In the genomic region with DNA sequence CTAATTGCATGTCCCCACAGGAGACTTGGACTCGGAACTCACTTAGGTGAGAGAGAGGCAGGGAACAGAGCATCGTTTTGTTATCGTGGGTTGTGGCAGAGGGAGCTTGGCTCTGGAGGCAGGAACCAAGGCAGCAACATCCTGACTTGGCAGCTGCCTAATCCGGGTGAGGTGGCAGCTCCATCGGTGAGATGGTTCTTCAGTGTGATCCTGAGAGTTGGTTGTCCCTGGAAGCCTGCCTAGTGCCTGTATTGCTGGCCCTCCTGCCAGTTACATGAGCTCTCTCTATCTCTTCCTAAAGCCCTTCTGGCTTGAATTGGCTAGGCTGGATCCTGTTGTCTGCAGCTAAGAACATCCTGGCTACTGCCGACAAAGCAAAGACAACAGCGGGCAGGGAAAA, we compare ENCODE assay signal across 14 cellular contexts. TPM values are rescaled to one million over a fixed set of nuclear protein-coding genes. Genes with fewer than 3 reads are reported as not detected.
DNase-seq lines count a peak whose midpoint lies in the region; ATAC-seq and TF ChIP-seq lines count a peak whose summit lies in the region.
"Had no signal": no experiment of that assay in that cellular context is flagged by ENCODE, and none has a peak within 500 bp of the region (broad histone marks: within the 10 kb centered on the region; RNA-seq: fewer than 3 reads in every experiment).

No MANE protein-coding gene starts in this region.

- no peak for TF ChIP-seq EP300 in esophagus muscularis mucosa (IDR thresholded peaks at IDR 0.05)

- no peaks in the 10 kb centered on the region for H3K9me3 ChIP-seq in RWPE2 (ENCODE audit: severe bottlenecking)
- no peaks in the 10 kb centered on the region for H3K9me3 ChIP-seq in esophagus muscularis mucosa

- H3K4me3 Mint-ChIP-seq in activated T-cell treated with anti-CD3 and anti-CD28 coated beads, Interleukin-2, amount 50 U/mL, for 72 hours: no peak overlapping the region
- H3K4me3 Mint-ChIP-seq: activated T-cell treated with anti-CD3 and anti-CD28 coated beads, Interleukin-2, amount 50 U/mL, for 24 hours; WTC11 had no signal

- 81% methylated on average over 5 of the region's 7 CpGs for WGBS in esophagus muscularis mucosa

- TF ChIP-seq CTCF in RWPE2 (IDR thresholded peaks at IDR 0.05; ENCODE audit: poor library complexity, severe bottlenecking) (no peak), esophagus muscularis mucosa (IDR thresholded peaks at IDR 0.05) (no peak)

- ATAC-seq in RWPE2 (ENCODE audit: low read depth): no peak
- no peak for ATAC-seq in activated T-cell treated with anti-CD3 and anti-CD28 coated beads, Interleukin-2, amount 50 U/mL, for 72 hours (replicated peaks in 1 of 2)
- ATAC-seq: WTC11 had no signal

- DNase-seq in A172 (ENCODE audit: low spot score) (peak; percentile 66), RWPE2 (ENCODE audit: low spot score) (no peak), esophagus muscularis mucosa (ENCODE audit: extremely low spot score) (no peak), occipital lobe (lab: John Stamatoyannopoulos, UW) (peak; percentile 69), NK-92 (lab: John Stamatoyannopoulos, UW; ENCODE audit: unreplicated experiment) (no peak), GM19240 (ENCODE audit: insufficient read length, low spot score) (no peak), COLO668 (lab: John Stamatoyannopoulos, UW; ENCODE audit: unreplicated experiment) (no peak)
- DNase-seq in activated T-cell treated with anti-CD3 and anti-CD28 coated beads, Interleukin-2, amount 50 U/mL, for 72 hours: no peak
- DNase-seq: activated T-cell treated with anti-CD3 and anti-CD28 coated beads, Interleukin-2, amount 50 U/mL, for 24 hours; EL; mesendoderm; OCI-M1 had no signal

- no peaks in the 10 kb centered on the region for H3K9me3 Mint-ChIP-seq in activated T-cell treated with anti-CD3 and anti-CD28 coated beads, Interleukin-2, amount 50 U/mL, for 72 hours
- H3K9me3 Mint-ChIP-seq: activated T-cell treated with anti-CD3 and anti-CD28 coated beads, Interleukin-2, amount 50 U/mL, for 24 hours; WTC11 had no signal

- H3K4me1 ChIP-seq in RWPE2 (ENCODE audit: insufficient read depth, poor library complexity, severe bottlenecking) (peaks cover 31% of the 10 kb centered on the region), esophagus muscularis mucosa (peaks cover 49 to 60% (median 55%) of the 10 kb centered on the region in 4 donors)

- H3K27ac ChIP-seq in RWPE2 (ENCODE audit: poor library complexity, severe bottlenecking): peak overlapping the region; percentile 98
- H3K27ac ChIP-seq in esophagus muscularis mucosa (replicated peaks in 1 of 4): peak overlapping the region; percentile 49 to 65 (median 52)

- no peak for TF ChIP-seq POLR2A in esophagus muscularis mucosa (IDR thresholded peaks at IDR 0.05; ENCODE audit: low read depth)

- intact Hi-C loops in esophagus muscularis mucosa (cut with DNase I): no loop called here

- H3K36me3 Mint-ChIP-seq in activated T-cell treated with anti-CD3 and anti-CD28 coated beads, Interleukin-2, amount 50 U/mL, for 72 hours (ENCODE audit: insufficient read depth in 2 of 2): no peaks in the 10 kb centered on the region
- H3K36me3 Mint-ChIP-seq: WTC11 had no signal

- no peaks in the 10 kb centered on the region for H3K36me3 ChIP-seq in RWPE2 (ENCODE audit: low read depth)
- no peaks in the 10 kb centered on the region for H3K36me3 ChIP-seq in esophagus muscularis mucosa

- H3K27me3 ChIP-seq in RWPE2 (ENCODE audit: insufficient read depth, poor library complexity, severe bottlenecking) (no peaks in the 10 kb centered on the region), esophagus muscularis mucosa (no peaks in the 10 kb centered on the region)

- H3K4me3 ChIP-seq in RWPE2 (ENCODE audit: severe bottlenecking): no peak overlapping the region
- H3K4me3 ChIP-seq in esophagus muscularis mucosa: no peak overlapping the region
- H3K4me3 ChIP-seq: skin epidermis had no signal

- peaks cover 25% of the 10 kb centered on the region for H3K4me1 Mint-ChIP-seq in activated T-cell treated with anti-CD3 and anti-CD28 coated beads, Interleukin-2, amount 50 U/mL, for 72 hours (ENCODE audit: low read depth)
- H3K4me1 Mint-ChIP-seq: WTC11 had no signal

- no peaks in the 10 kb centered on the region for H3K27me3 Mint-ChIP-seq in activated T-cell treated with anti-CD3 and anti-CD28 coated beads, Interleukin-2, amount 50 U/mL, for 72 hours (ENCODE audit: low read depth)
- H3K27me3 Mint-ChIP-seq: activated T-cell treated with anti-CD3 and anti-CD28 coated beads, Interleukin-2, amount 50 U/mL, for 24 hours had no signal

- no peak overlapping the region for H3K27ac Mint-ChIP-seq in activated T-cell treated with anti-CD3 and anti-CD28 coated beads, Interleukin-2, amount 50 U/mL, for 72 hours
- H3K27ac Mint-ChIP-seq: activated T-cell treated with anti-CD3 and anti-CD28 coated beads, Interleukin-2, amount 50 U/mL, for 24 hours; WTC11 had no signal

RNA-seq across cellular contexts. Expression of gene SEC14L1, which starts 19.9 kb away (rescaled TPM):
- total RNA-seq in A172 (2014; rRNA removed; shearing (Covaris generic)): 56.3 and 61.8 TPM in 2 replicates
- total RNA-seq in esophagus muscularis mucosa: 10 to 100 TPM; 40.7 to 96.4 (median 64.4) TPM
- total RNA-seq in occipital lobe: 66.9 TPM
- 100 to 1,000 TPM; 175 to 204 TPM for total RNA-seq in activated T-cell treated with anti-CD3 and anti-CD28 coated beads, Interleukin-2, amount 50 U/mL, for 72 hours

Comparison
In these comparisons a context has a peak if more than half of its experiments do, and no peak if none do; other contexts are left out.
1. DNase-seq: peak in A172 (single experiment) and occipital lobe (single experiment); none in RWPE2 (single experiment), esophagus muscularis mucosa (single experiment), NK-92 (single experiment), GM19240 (single experiment), COLO668 (single experiment) and activated T-cell treated with anti-CD3 and anti-CD28 coated beads, Interleukin-2, amount 50 U/mL, for 72 hours (0 of 2).